8 cellular contexts compared by ENCODE assay signal in genomic region chr22:18106550-18107326, GRCh38. TPM values are rescaled to one million over a fixed set of nuclear protein-coding genes. Genes with fewer than 3 reads are reported as not detected.
DNase-seq lines count a peak whose midpoint lies in the region; ATAC-seq and TF ChIP-seq lines count a peak whose summit lies in the region.
"Not testable (repeated sequence)": the region's sequence is repeated elsewhere in the genome, so short reads cannot be mapped to it uniquely, and the experiment has no call there.

No MANE protein-coding gene starts in this region.

- not testable (repeated sequence) for H3K4me3 ChIP-seq in GM12864 (ENCODE audit: low read depth, low read length)

- peak; percentile 43 for ATAC-seq in GM18909 (IDR thresholded peaks at IDR 0.05; ENCODE audit: poor library complexity, unreplicated experiment)
- peak; percentile 47 for ATAC-seq in GM21576 (IDR thresholded peaks at IDR 0.05; ENCODE audit: unreplicated experiment)
- ATAC-seq in activated T-helper 17 cell treated with anti-CD3 and anti-CD28 coated beads, Interleukin-2, amount 50 U/mL, for 72 hours (replicated peaks): peak; percentile 46

- TF ChIP-seq CTCF in GM12864 (IDR thresholded peaks at IDR 0.05; ENCODE audit: low read depth, low read length, missing control alignments): not testable (repeated sequence)

- H3K9me3 Mint-ChIP-seq in activated CD4-positive, alpha-beta T cell treated with anti-CD3 and anti-CD28 coated beads, Interleukin-2, amount 10 ng/mL, durations not matched to agents 24 days and 14 days: peaks cover 18% of the 10 kb centered on the region
- not testable (repeated sequence) for H3K9me3 Mint-ChIP-seq in activated T-helper 17 cell treated with anti-CD3 and anti-CD28 coated beads, Interleukin-2, amount 50 U/mL, for 72 hours

- H3K27me3 Mint-ChIP-seq in activated CD4-positive, alpha-beta T cell treated with anti-CD3 and anti-CD28 coated beads, Interleukin-2, amount 10 ng/mL, durations not matched to agents 24 days and 14 days: peaks cover 23% of the 10 kb centered on the region
- H3K27me3 Mint-ChIP-seq in activated T-helper 17 cell treated with anti-CD3 and anti-CD28 coated beads, Interleukin-2, amount 50 U/mL, for 72 hours: not testable (repeated sequence)

- peaks cover 34% of the 10 kb centered on the region for H3K4me1 Mint-ChIP-seq in activated CD4-positive, alpha-beta T cell treated with anti-CD3 and anti-CD28 coated beads, Interleukin-2, amount 10 ng/mL, durations not matched to agents 24 days and 14 days
- peaks cover 53% of the 10 kb centered on the region for H3K4me1 Mint-ChIP-seq in activated T-helper 17 cell treated with anti-CD3 and anti-CD28 coated beads, Interleukin-2, amount 50 U/mL, for 72 hours

- intact Hi-C loops in activated CD4-positive, alpha-beta T cell treated with anti-CD3 and anti-CD28 coated beads, Interleukin-2, amount 10 ng/mL, durations not matched to agents 24 days and 14 days (cut with micrococcal nuclease); posterior vena cava (cut with DNase I): not testable (repeated sequence)

- DNase-seq in GM12864 (ENCODE audit: low read depth) (peak; percentile 96), NAMALWA (ENCODE audit: low spot score) (peak; percentile 38), posterior vena cava (ENCODE audit: low spot score) (peak; percentile 4)
- DNase-seq in activated CD4-positive, alpha-beta T cell treated with anti-CD3 and anti-CD28 coated beads, Interleukin-2, amount 10 ng/mL, durations not matched to agents 24 days and 14 days: not testable (repeated sequence)
- DNase-seq in stimulated activated naive CD4-positive, alpha-beta T cell treated with Interleukin-2 at 50 U/mL for 16 hours (lab: John Stamatoyannopoulos, UW): peak; percentile 12

- peak overlapping the region; percentile 55 for H3K27ac Mint-ChIP-seq in activated CD4-positive, alpha-beta T cell treated with anti-CD3 and anti-CD28 coated beads, Interleukin-2, amount 10 ng/mL, durations not matched to agents 24 days and 14 days
- H3K27ac Mint-ChIP-seq in activated T-helper 17 cell treated with anti-CD3 and anti-CD28 coated beads, Interleukin-2, amount 50 U/mL, for 72 hours: peak overlapping the region; percentile 95

- not testable (repeated sequence) for H3K4me3 Mint-ChIP-seq in activated CD4-positive, alpha-beta T cell treated with anti-CD3 and anti-CD28 coated beads, Interleukin-2, amount 10 ng/mL, durations not matched to agents 24 days and 14 days
- peak overlapping the region; percentile 63 for H3K4me3 Mint-ChIP-seq in activated T-helper 17 cell treated with anti-CD3 and anti-CD28 coated beads, Interleukin-2, amount 50 U/mL, for 72 hours

- peaks cover 40% of the 10 kb centered on the region for H3K36me3 Mint-ChIP-seq in activated CD4-positive, alpha-beta T cell treated with anti-CD3 and anti-CD28 coated beads, Interleukin-2, amount 10 ng/mL, durations not matched to agents 24 days and 14 days (ENCODE audit: low read depth)
- H3K36me3 Mint-ChIP-seq in activated T-helper 17 cell treated with anti-CD3 and anti-CD28 coated beads, Interleukin-2, amount 50 U/mL, for 72 hours (ENCODE audit: low read depth): peaks cover 29% of the 10 kb centered on the region

RNA-seq across cellular contexts. Expression of gene TUBA8, which starts 3.9 kb away (rescaled TPM):
- total RNA-seq in activated CD4-positive, alpha-beta T cell treated with anti-CD3 and anti-CD28 coated beads, Interleukin-2, amount 10 ng/mL, durations not matched to agents 24 days and 14 days: 1.2 and 1.7 TPM in 2 replicates
- total RNA-seq in activated T-helper 17 cell treated with anti-CD3 and anti-CD28 coated beads, Interleukin-2, amount 50 U/mL, for 72 hours: 1 to 10 TPM; 4.7 to 6.6 TPM
- total RNA-seq in posterior vena cava: 1 to 10 TPM; 2.3 to 2.8 TPM

RNA-seq across cellular contexts. Expression of gene PEX26, which starts 28.9 kb away (rescaled TPM):
- total RNA-seq in activated CD4-positive, alpha-beta T cell treated with anti-CD3 and anti-CD28 coated beads, Interleukin-2, amount 10 ng/mL, durations not matched to agents 24 days and 14 days: 53.5 and 54.0 TPM in 2 replicates
- 10 to 100 TPM; 53.4 to 70.5 TPM for total RNA-seq in activated T-helper 17 cell treated with anti-CD3 and anti-CD28 coated beads, Interleukin-2, amount 50 U/mL, for 72 hours
- 10 to 100 TPM; 25.5 to 28.5 TPM for total RNA-seq in posterior vena cava

RNA-seq across cellular contexts. Expression of gene USP18, which starts 43.2 kb away (rescaled TPM):
- total RNA-seq in activated CD4-positive, alpha-beta T cell treated with anti-CD3 and anti-CD28 coated beads, Interleukin-2, amount 10 ng/mL, durations not matched to agents 24 days and 14 days: 22.7 and 23.4 TPM in 2 replicates
- total RNA-seq in activated T-helper 17 cell treated with anti-CD3 and anti-CD28 coated beads, Interleukin-2, amount 50 U/mL, for 72 hours: 1 to 10 TPM; 1.9 to 2.5 TPM
- total RNA-seq in posterior vena cava: 1 to 10 TPM; 5.9 to 8.1 TPM
